Comparison of ENCODE assay signal across 8 cellular contexts in the genomic region with DNA sequence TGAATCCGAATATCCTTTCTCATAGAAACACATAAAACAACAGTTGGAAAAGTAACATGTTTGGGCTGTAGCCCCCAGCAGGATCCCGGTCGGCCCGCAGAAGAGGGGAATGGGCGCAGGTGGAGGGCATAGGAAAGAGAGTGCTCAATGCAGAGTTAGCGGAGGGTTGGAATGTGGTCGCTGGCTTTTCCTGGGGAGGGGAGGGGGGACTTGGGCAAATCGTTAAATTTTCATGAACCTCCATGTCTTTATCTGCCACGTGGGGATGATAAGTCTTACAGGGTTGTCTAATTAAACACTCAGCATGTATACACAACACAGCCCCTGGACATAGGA. TPM values are rescaled to one million over a fixed set of nuclear protein-coding genes. Genes with fewer than 3 reads are reported as not detected.
DNase-seq lines count a peak whose midpoint lies in the region; ATAC-seq and TF ChIP-seq lines count a peak whose summit lies in the region.

No MANE protein-coding gene starts in this region.

- H3K36me3 Mint-ChIP-seq in activated CD8-positive, alpha-beta memory T cell treated with anti-CD3 and anti-CD28 coated beads, Interleukin-2, amount 10 ng/mL, durations not matched to agents 7 days and 5 days: peaks cover 3% of the 10 kb centered on the region

- H3K36me3 ChIP-seq in right lobe of liver: peaks cover 0 to 7% (median 0%) of the 10 kb centered on the region in 4 donors
- no peaks in the 10 kb centered on the region for H3K36me3 ChIP-seq in tibial nerve

- no peak for TF ChIP-seq POLR2A in right lobe of liver (IDR thresholded peaks at IDR 0.05)
- TF ChIP-seq POLR2A in tibial nerve (IDR thresholded peaks at IDR 0.05): no peak

- intact Hi-C loops in right lobe of liver (cut with DNase I): no loop called here

- no peaks in the 10 kb centered on the region for H3K9me3 ChIP-seq in right lobe of liver
- H3K9me3 ChIP-seq in tibial nerve: no peaks in the 10 kb centered on the region

- no peaks in the 10 kb centered on the region for H3K27me3 ChIP-seq in right lobe of liver
- no peaks in the 10 kb centered on the region for H3K27me3 ChIP-seq in tibial nerve

- H3K27me3 Mint-ChIP-seq in activated CD8-positive, alpha-beta memory T cell treated with anti-CD3 and anti-CD28 coated beads, Interleukin-2, amount 10 ng/mL, durations not matched to agents 7 days and 5 days: peaks cover 3% of the 10 kb centered on the region

- WGBS in right lobe of liver (ENCODE audit: insufficient coverage, low coverage, low lambda C conversion rate, missing lambda C conversion rate): 2% methylated on average over 9 of the region's 9 CpGs
- WGBS in tibial nerve, 2 donors: 5 to 7% methylated on average over 9 of the region's 9 CpGs

- DNase-seq in activated CD8-positive, alpha-beta memory T cell treated with anti-CD3 and anti-CD28 coated beads, Interleukin-2, amount 10 ng/mL, durations not matched to agents 7 days and 5 days: no peak
- no peak for DNase-seq in activated CD8-positive, alpha-beta memory T cell treated with anti-CD3 and anti-CD28 coated beads for 24 hours
- no peak for DNase-seq in right lobe of liver
- no peak for DNase-seq in tibial nerve (ENCODE audit: low spot score in 2 of 2)
- DNase-seq in mesenteric fat pad (ENCODE audit: low spot score): no peak
- no peak for DNase-seq in NCI-H1092 (lab: John Stamatoyannopoulos, UW)

- no peak for TF ChIP-seq CTCF in right lobe of liver (IDR thresholded peaks at IDR 0.05)
- TF ChIP-seq CTCF in tibial nerve (IDR thresholded peaks at IDR 0.05): no peak

- peaks cover 0 to 16% (median 2%) of the 10 kb centered on the region in 4 donors for H3K4me1 ChIP-seq in right lobe of liver
- peaks cover 0 to 28% (median 5%) of the 10 kb centered on the region in 4 donors for H3K4me1 ChIP-seq in tibial nerve

- H3K4me3 ChIP-seq in right lobe of liver (peak overlapping the region; percentile 66 to 78 (median 69)), tibial nerve (peak overlapping the region; percentile 75 to 85 (median 76))

- no peak for TF ChIP-seq EP300 in tibial nerve (IDR thresholded peaks at IDR 0.05)

- H3K4me1 Mint-ChIP-seq in activated CD8-positive, alpha-beta memory T cell treated with anti-CD3 and anti-CD28 coated beads, Interleukin-2, amount 10 ng/mL, durations not matched to agents 7 days and 5 days: peaks cover 22% of the 10 kb centered on the region

- H3K27ac Mint-ChIP-seq in activated CD8-positive, alpha-beta memory T cell treated with anti-CD3 and anti-CD28 coated beads, Interleukin-2, amount 10 ng/mL, durations not matched to agents 7 days and 5 days: peak overlapping the region; percentile 86

- H3K9me3 Mint-ChIP-seq in activated CD8-positive, alpha-beta memory T cell treated with anti-CD3 and anti-CD28 coated beads, Interleukin-2, amount 10 ng/mL, durations not matched to agents 7 days and 5 days (ENCODE audit: low read depth): no peaks in the 10 kb centered on the region

- H3K4me3 Mint-ChIP-seq in activated CD8-positive, alpha-beta memory T cell treated with anti-CD3 and anti-CD28 coated beads, Interleukin-2, amount 10 ng/mL, durations not matched to agents 7 days and 5 days: peak overlapping the region; percentile 83

- H3K27ac ChIP-seq in angular gyrus (ENCODE audit: low read depth, low read length) (peak overlapping the region; percentile 50), right lobe of liver (peak overlapping the region; percentile 95 to 97 (median 96)), tibial nerve (peak overlapping the region in 3 of 4 donors; percentile 90 to 96 (median 92))

- CTCF ChIA-PET in activated CD8-positive, alpha-beta memory T cell treated with anti-CD3 and anti-CD28 coated beads, Interleukin-2, amount 10 ng/mL, durations not matched to agents 7 days and 5 days (lab: Charles Lee): interaction anchor here (1.2 to 2.0 kb wide), 2 partner anchors 9 to 61 kb away, joined by 3 to 8 read pairs; a partner anchor contains a TSS

- no peak for ATAC-seq in activated CD8-positive, alpha-beta memory T cell treated with anti-CD3 and anti-CD28 coated beads, Interleukin-2, amount 10 ng/mL, durations not matched to agents 7 days and 5 days
- ATAC-seq in right lobe of liver: peak in 1 of 4 donors; percentile 0
- no peak for ATAC-seq in HG03457 (IDR thresholded peaks at IDR 0.05; ENCODE audit: unreplicated experiment)

RNA-seq across cellular contexts. Expression of a gene that starts 0.4 kb away (rescaled TPM):
- total RNA-seq in activated CD8-positive, alpha-beta memory T cell treated with anti-CD3 and anti-CD28 coated beads, Interleukin-2, amount 10 ng/mL, durations not matched to agents 7 days and 5 days: 1 to 10 TPM; 6.3 to 8.3 TPM
- total RNA-seq in right lobe of liver (10 to 100 TPM; 33.9 to 60.9 (median 43.0) TPM), tibial nerve (10 to 100 TPM in 2 of 4 donors, 1 to 10 TPM in 2; 6.5 to 12.0 (median 9.0) TPM), mesenteric fat pad (17.9 TPM)
